In genomic region chr7:103640031-103640779, GRCh38 we compare ENCODE assay signal across 1 cellular context.
TF ChIP-seq lines count a peak whose summit lies in the region.

No MANE protein-coding gene starts in this region.

TF ChIP-seq in WTC11, 78 proteins besides CTCF, POLR2A, EP300 and RAD21 (continued from another document):
- TF ChIP-seq, protein P1, sequence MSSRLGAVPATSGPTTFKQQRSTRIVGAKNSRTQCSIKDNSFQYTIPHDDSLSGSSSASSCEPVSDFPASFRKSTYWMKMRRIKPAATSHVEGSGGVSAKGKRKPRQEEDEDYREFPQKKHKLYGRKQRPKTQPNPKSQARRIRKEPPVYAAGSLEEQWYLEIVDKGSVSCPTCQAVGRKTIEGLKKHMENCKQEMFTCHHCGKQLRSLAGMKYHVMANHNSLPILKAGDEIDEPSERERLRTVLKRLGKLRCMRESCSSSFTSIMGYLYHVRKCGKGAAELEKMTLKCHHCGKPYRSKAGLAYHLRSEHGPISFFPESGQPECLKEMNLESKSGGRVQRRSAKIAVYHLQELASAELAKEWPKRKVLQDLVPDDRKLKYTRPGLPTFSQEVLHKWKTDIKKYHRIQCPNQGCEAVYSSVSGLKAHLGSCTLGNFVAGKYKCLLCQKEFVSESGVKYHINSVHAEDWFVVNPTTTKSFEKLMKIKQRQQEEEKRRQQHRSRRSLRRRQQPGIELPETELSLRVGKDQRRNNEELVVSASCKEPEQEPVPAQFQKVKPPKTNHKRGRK (CRISPR knock-in tag; IDR thresholded peaks at IDR 0.05; ENCODE audit: borderline replicate concordance), result no peak
- TF ChIP-seq ELF4 (CRISPR knock-in tag; IDR thresholded peaks at IDR 0.05; ENCODE audit: low read depth), result no peak
- TF ChIP-seq ATF1 (CRISPR knock-in tag; IDR thresholded peaks at IDR 0.05), result no peak
- TF ChIP-seq USF1 (CRISPR knock-in tag; IDR thresholded peaks at IDR 0.05), result no peak
- no peak for TF ChIP-seq ZNF219 (CRISPR knock-in tag; IDR thresholded peaks at IDR 0.05; ENCODE audit: borderline replicate concordance)
- no peak for TF ChIP-seq MAX (CRISPR knock-in tag; IDR thresholded peaks at IDR 0.05)
- TF ChIP-seq AR (CRISPR knock-in tag; IDR thresholded peaks at IDR 0.05), result no peak
- TF ChIP-seq, protein P2, sequence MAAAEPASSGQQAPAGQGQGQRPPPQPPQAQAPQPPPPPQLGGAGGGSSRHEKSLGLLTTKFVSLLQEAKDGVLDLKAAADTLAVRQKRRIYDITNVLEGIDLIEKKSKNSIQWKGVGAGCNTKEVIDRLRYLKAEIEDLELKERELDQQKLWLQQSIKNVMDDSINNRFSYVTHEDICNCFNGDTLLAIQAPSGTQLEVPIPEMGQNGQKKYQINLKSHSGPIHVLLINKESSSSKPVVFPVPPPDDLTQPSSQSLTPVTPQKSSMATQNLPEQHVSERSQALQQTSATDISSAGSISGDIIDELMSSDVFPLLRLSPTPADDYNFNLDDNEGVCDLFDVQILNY (CRISPR knock-in tag; IDR thresholded peaks at IDR 0.05), result no peak
- TF ChIP-seq ARID4B (CRISPR knock-in tag; IDR thresholded peaks at IDR 0.05; ENCODE audit: borderline replicate concordance), result no peak
- TF ChIP-seq ZBTB21 (CRISPR knock-in tag; IDR thresholded peaks at IDR 0.05; ENCODE audit: borderline replicate concordance), result no peak
- TF ChIP-seq TCF7 (CRISPR knock-in tag; IDR thresholded peaks at IDR 0.05; ENCODE audit: low read depth), result no peak
- no peak for TF ChIP-seq NR2C2 (CRISPR knock-in tag; IDR thresholded peaks at IDR 0.05)
- no peak for TF ChIP-seq NR1H2 (CRISPR knock-in tag; IDR thresholded peaks at IDR 0.05)
- TF ChIP-seq NFATC4 (CRISPR knock-in tag; IDR thresholded peaks at IDR 0.05), result no peak
- no peak for TF ChIP-seq ZNF263 (CRISPR knock-in tag; IDR thresholded peaks at IDR 0.05; ENCODE audit: low read depth)
TF ChIP-seq in WTC11: peak in this region for 0.
